8 cellular contexts compared by ENCODE assay signal in the genomic region with DNA sequence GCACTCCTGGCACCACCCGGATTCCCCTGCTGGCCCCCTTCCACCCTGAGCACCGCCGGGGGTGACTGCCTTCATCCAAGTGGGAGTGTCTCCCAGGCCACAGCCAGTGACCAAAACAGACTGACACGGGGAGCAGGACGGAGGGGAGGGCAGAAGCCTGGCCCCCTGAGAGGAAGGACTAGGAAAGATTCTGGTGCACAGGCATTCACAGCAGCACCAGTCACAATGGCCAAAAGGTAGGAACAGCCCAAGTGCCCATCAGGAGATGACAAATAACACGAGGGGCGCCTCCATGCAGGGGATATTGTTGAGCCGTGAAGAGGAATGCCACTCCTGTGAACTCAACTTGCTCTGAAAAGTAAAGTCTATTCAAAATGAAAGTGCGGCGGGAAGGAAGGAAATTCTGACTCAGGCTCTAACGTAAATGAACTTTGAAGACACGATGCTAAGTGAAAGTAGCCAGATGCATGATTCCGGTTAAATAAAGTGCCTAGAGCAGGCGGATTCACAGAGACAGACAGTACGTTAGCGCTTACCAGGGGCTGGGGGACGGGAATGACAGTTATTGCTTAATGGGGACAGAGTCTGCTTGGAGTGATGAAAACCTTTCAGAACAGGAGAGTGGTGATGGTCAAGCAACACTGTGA.
DNase-seq lines count a peak whose midpoint lies in the region; ATAC-seq lines count a peak whose summit lies in the region.

No MANE protein-coding gene starts in this region.

- ATAC-seq in GM19025 (IDR thresholded peaks at IDR 0.05; ENCODE audit: low read depth, unreplicated experiment) (peak; percentile 72), HG03175 (IDR thresholded peaks at IDR 0.05; ENCODE audit: unreplicated experiment) (peak; percentile 81)
- peak; percentile 93 to 94 for ATAC-seq in naive thymus-derived CD8-positive, alpha-beta T cell

- no peaks in the 10 kb centered on the region for H3K27me3 ChIP-seq in stomach smooth muscle (ENCODE audit: control insufficient read depth in 1 of 2, insufficient read depth in 2 of 2, low read length in 2 of 2)

- peak overlapping the region; percentile 24 to 95 (median 78) for H3K27ac Mint-ChIP-seq in naive thymus-derived CD8-positive, alpha-beta T cell

- H3K27me3 Mint-ChIP-seq in naive thymus-derived CD8-positive, alpha-beta T cell = no peaks in the 10 kb centered on the region

- H3K4me1 Mint-ChIP-seq in naive thymus-derived CD8-positive, alpha-beta T cell = peaks cover 13 to 28% (median 16%) of the 10 kb centered on the region in 4 donors

- H3K9me3 Mint-ChIP-seq in naive thymus-derived CD8-positive, alpha-beta T cell = no peaks in the 10 kb centered on the region

- H3K4me3 ChIP-seq in stomach smooth muscle (ENCODE audit: low read length in 2 of 2) = peak overlapping the region; percentile 51 to 71

- no peaks in the 10 kb centered on the region for H3K36me3 ChIP-seq in stomach smooth muscle (ENCODE audit: control insufficient read depth in 2 of 2, insufficient read depth in 2 of 2, low read length in 2 of 2)

- POLR2A ChIA-PET in naive thymus-derived CD8-positive, alpha-beta T cell (lab: Charles Lee) = no interaction called here

- H3K36me3 Mint-ChIP-seq in naive thymus-derived CD8-positive, alpha-beta T cell = no peaks in the 10 kb centered on the region

- peak overlapping the region; percentile 60 to 88 (median 78) for H3K4me3 Mint-ChIP-seq in naive thymus-derived CD8-positive, alpha-beta T cell

- peak; percentile 34 for DNase-seq in activated CD4-positive, CD25-positive, alpha-beta regulatory T cell treated with anti-CD3 and anti-CD28 coated beads, Interleukin-2, amount 50 U/mL, for 16 hours (ENCODE audit: low read depth, low spot score)
- DNase-seq in dermis blood vessel endothelial cell (peak; percentile 97), NCI-H2107 treated with DMSO at 0.1 percent for 48 hours (lab: John Stamatoyannopoulos, UW; ENCODE audit: unreplicated experiment) (no peak), NCI-H1417 treated with DMSO at 0.1 percent for 48 hours (lab: John Stamatoyannopoulos, UW) (no peak)
- peak in 9 of 10 donors; percentile 27 to 76 (median 38) for DNase-seq in naive thymus-derived CD8-positive, alpha-beta T cell

- peaks cover 25% of the 10 kb centered on the region for H3K4me1 ChIP-seq in stomach smooth muscle (ENCODE audit: control insufficient read depth, insufficient read depth, low read length)

- H3K9me3 ChIP-seq in stomach smooth muscle (ENCODE audit: control insufficient read depth in 2 of 2, low read length in 2 of 2) = no peaks in the 10 kb centered on the region

- peak overlapping the region; percentile 65 to 75 for H3K9ac ChIP-seq in stomach smooth muscle (ENCODE audit: low read length in 2 of 2)

- peak overlapping the region; percentile 93 for H3K27ac ChIP-seq in stomach smooth muscle (ENCODE audit: low read length)

Comparison
In these comparisons a context has a peak if more than half of its experiments do, and no peak if none do; other contexts are left out.
1. DNase-seq: peak in activated CD4-positive, CD25-positive, alpha-beta regulatory T cell treated with anti-CD3 and anti-CD28 coated beads, Interleukin-2, amount 50 U/mL, for 16 hours (single experiment), dermis blood vessel endothelial cell (single experiment) and naive thymus-derived CD8-positive, alpha-beta T cell (9 of 10); none in NCI-H2107 treated with DMSO at 0.1 percent for 48 hours (single experiment) and NCI-H1417 treated with DMSO at 0.1 percent for 48 hours (single experiment).
2. Peak in every context shown above with its lines, with median percentiles within 50 percentile points of each other: ATAC-seq.